Comparison of ENCODE assay signal across 15 cellular contexts in genomic region chr20:5650191-5650691, GRCh38. TPM values are rescaled to one million over a fixed set of nuclear protein-coding genes. Genes with fewer than 3 reads are reported as not detected.
DNase-seq lines count a peak whose midpoint lies in the region; ATAC-seq and TF ChIP-seq lines count a peak whose summit lies in the region.
"Had no signal": no experiment of that assay in that cellular context is flagged by ENCODE, and none has a peak within 500 bp of the region (broad histone marks: within the 10 kb centered on the region; RNA-seq: fewer than 3 reads in every experiment).

No MANE protein-coding gene starts in this region.

- H3K4me1 ChIP-seq in BLaER1 = peaks cover 79% of the 10 kb centered on the region
- no peaks in the 10 kb centered on the region for H3K4me1 ChIP-seq in mesendoderm (ENCODE audit: control insufficient read depth, low read depth, low read length)
- H3K4me1 ChIP-seq: uterus had no signal

- H3K4me2 ChIP-seq in BLaER1 = peak overlapping the region; percentile 32
- no peak overlapping the region for H3K4me2 ChIP-seq in mesendoderm (ENCODE audit: low read length)

- H3K27me3 ChIP-seq in BLaER1 (no peaks in the 10 kb centered on the region), mesendoderm (ENCODE audit: insufficient read depth, low read length, poor library complexity) (no peaks in the 10 kb centered on the region)
- H3K27me3 ChIP-seq: uterus had no signal

- H3K23ac ChIP-seq in mesendoderm (ENCODE audit: low read length) = no peak overlapping the region

- ATAC-seq in GM18861 (IDR thresholded peaks at IDR 0.05; ENCODE audit: unreplicated experiment) = peak; percentile 30
- ATAC-seq in HG03135 (IDR thresholded peaks at IDR 0.05; ENCODE audit: unreplicated experiment) = peak; percentile 30
- no peak for ATAC-seq in HG03442 (IDR thresholded peaks at IDR 0.05; ENCODE audit: unreplicated experiment)

- no peak overlapping the region for H3K4ac ChIP-seq in mesendoderm (ENCODE audit: low read depth, low read length)

- no peaks in the 10 kb centered on the region for H3K79me1 ChIP-seq in mesendoderm (ENCODE audit: low read length)

- no peak overlapping the region for H4K5ac ChIP-seq in mesendoderm (ENCODE audit: low read length)

- H4K20me1 ChIP-seq in BLaER1 = no peaks in the 10 kb centered on the region

- no peaks in the 10 kb centered on the region for H3K9me3 ChIP-seq in BLaER1
- H3K9me3 ChIP-seq: uterus had no signal

- H3K4me3 Mint-ChIP-seq in T-helper 2 cell treated with Interferon-gamma antibody and Interleukin-4, amounts not matched to agents 5 μg/mL and 100 μg/mL, for 36 hours = no peak overlapping the region
- H3K4me3 Mint-ChIP-seq: nephron had no signal

- peaks cover 13% of the 10 kb centered on the region for H3K4me1 Mint-ChIP-seq in T-helper 2 cell treated with Interferon-gamma antibody and Interleukin-4, amounts not matched to agents 5 μg/mL and 100 μg/mL, for 36 hours (ENCODE audit: low read depth)

- DNase-seq in T-helper 2 cell treated with Interferon-gamma antibody and Interleukin-4, amounts not matched to agents 5 μg/mL and 100 μg/mL, for 36 hours (ENCODE audit: low spot score) = no peak
- DNase-seq in erythroblast (lab: John Stamatoyannopoulos, UW) (no peak), mesendoderm (no peak), HUDEP-2 (lab: John Stamatoyannopoulos, UW; ENCODE audit: unreplicated experiment in 76 of 76) (no peak)
- DNase-seq: activated CD4-positive, alpha-beta T cell treated with anti-CD3 and anti-CD28 coated beads, Interleukin-2, amount 50 U/mL, for 1 hour; activated naive CD4-positive, alpha-beta T cell treated with Interleukin-2 at 50 U/mL for 16 hours; cerebellar nuclear complex; DMS79 treated with DMSO at 0.1 percent for 48 hours; uterus had no signal

- H3K9ac ChIP-seq in BLaER1 (peak overlapping the region; percentile 50; the same call in 1 of the 2 replicates), mesendoderm (ENCODE audit: low read length) (no peak overlapping the region)

- H3K4me3 ChIP-seq in BLaER1 (no peak overlapping the region), mesendoderm (ENCODE audit: low read length) (no peak overlapping the region)
- H3K4me3 ChIP-seq: skin epidermis, uterus had no signal

- no peak overlapping the region for H3K18ac ChIP-seq in mesendoderm (ENCODE audit: low read length)

- no peak overlapping the region for H4K8ac ChIP-seq in mesendoderm (ENCODE audit: low read depth, low read length)

- peaks cover 3% of the 10 kb centered on the region for H3K9me3 Mint-ChIP-seq in T-helper 2 cell treated with Interferon-gamma antibody and Interleukin-4, amounts not matched to agents 5 μg/mL and 100 μg/mL, for 36 hours
- H3K9me3 Mint-ChIP-seq: nephron had no signal

- no CpG with 5 or more reads among the region's 4 CpGs for WGBS in mesendoderm (ENCODE audit: extremely low coverage, insufficient coverage, low lambda C conversion rate)

- H3K27ac ChIP-seq in BLaER1 (peak overlapping the region; percentile 62), mesendoderm (ENCODE audit: low read depth, low read length) (no peak overlapping the region)
- H3K27ac ChIP-seq: uterus had no signal

- H3K79me2 ChIP-seq in mesendoderm (ENCODE audit: control insufficient read depth, insufficient read depth, low read length) = no peaks in the 10 kb centered on the region

- no peak overlapping the region for H2BK15ac ChIP-seq in mesendoderm (replicated peaks; ENCODE audit: low read depth)

- H2BK120ac ChIP-seq in mesendoderm (ENCODE audit: low read depth, low read length) = no peak overlapping the region

- TF ChIP-seq POLR2A in erythroblast (IDR thresholded peaks at IDR 0.05; ENCODE audit: low read length) = no peak

- H3K27ac Mint-ChIP-seq in T-helper 2 cell treated with Interferon-gamma antibody and Interleukin-4, amounts not matched to agents 5 μg/mL and 100 μg/mL, for 36 hours = peak overlapping the region; percentile 71
- H3K27ac Mint-ChIP-seq: nephron had no signal

- H2AK5ac ChIP-seq in mesendoderm (ENCODE audit: low read length) = no peak overlapping the region

- H3K56ac ChIP-seq in mesendoderm (ENCODE audit: low read length) = no peak overlapping the region

- H3K36me3 ChIP-seq in BLaER1 = no peaks in the 10 kb centered on the region
- no peaks in the 10 kb centered on the region for H3K36me3 ChIP-seq in mesendoderm (ENCODE audit: control insufficient read depth, insufficient read depth, low read length)
- H3K36me3 ChIP-seq: uterus had no signal

- H3K36me3 Mint-ChIP-seq in T-helper 2 cell treated with Interferon-gamma antibody and Interleukin-4, amounts not matched to agents 5 μg/mL and 100 μg/mL, for 36 hours (ENCODE audit: low read depth) = peaks cover 2% of the 10 kb centered on the region

- no peaks in the 10 kb centered on the region for H3K27me3 Mint-ChIP-seq in T-helper 2 cell treated with Interferon-gamma antibody and Interleukin-4, amounts not matched to agents 5 μg/mL and 100 μg/mL, for 36 hours (ENCODE audit: low read depth)

- no peak overlapping the region for H2BK5ac ChIP-seq in mesendoderm (ENCODE audit: low read length)

RNA-seq across cellular contexts. Expression of gene GPCPD1, which starts 39.4 kb away (rescaled TPM):
- 4.9 TPM for polyA plus RNA-seq in mesendoderm (2013, experiment 1 of 2)
- 5.2 TPM for polyA plus RNA-seq in mesendoderm (2013, experiment 2 of 2)
